ENCODE assay signal across 9 cellular contexts in the genomic region with DNA sequence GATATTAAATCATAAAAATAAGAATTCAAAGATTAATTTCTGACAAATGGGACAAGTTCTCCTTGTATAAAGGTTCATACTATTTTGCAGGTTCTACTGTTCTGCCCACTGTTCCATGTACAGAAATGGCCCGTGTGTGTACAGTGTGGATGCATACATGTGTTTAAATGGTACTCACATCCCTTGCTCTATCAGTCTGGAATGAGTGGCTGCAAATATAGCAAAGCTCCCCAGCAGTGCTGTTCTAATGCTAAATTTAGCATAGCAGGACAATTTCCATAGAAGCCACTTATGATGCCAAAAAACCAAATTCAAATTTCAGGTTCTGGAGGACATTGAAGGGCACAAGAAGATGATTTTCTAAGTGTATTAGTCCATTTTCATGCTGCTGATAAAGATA.
"Had no signal": no experiment of that assay in that cellular context is flagged by ENCODE, and none has a peak within 500 bp of the region (broad histone marks: within the 10 kb centered on the region; RNA-seq: fewer than 3 reads in every experiment).

No MANE protein-coding gene starts in this region.

- H3K4me2 ChIP-seq: GM23338 had no signal

- H3K9ac ChIP-seq: GM23248 had no signal

- H3K4me3 ChIP-seq: GM23248, GM23338, HAP-1 had no signal

- H2AFZ ChIP-seq: GM23248, GM23338 had no signal

- H3K4me1 ChIP-seq: HAP-1 had no signal

- DNase-seq: GM23248, GOT3, H7, H9, HCEC 1CT, HFFc6 had no signal

- H3K9me3 ChIP-seq: HAP-1 had no signal

- ATAC-seq: GM23338, HCT116 had no signal

- H3K27ac ChIP-seq: GM23248 had no signal

- H3K36me3 ChIP-seq: HAP-1 had no signal
